ENCODE assay signal across 8 cellular contexts in genomic region chr20:47677314-47678129, GRCh38.
DNase-seq lines count a peak whose midpoint lies in the region; ATAC-seq and TF ChIP-seq lines count a peak whose summit lies in the region.

No MANE protein-coding gene starts in this region.

- no peak overlapping the region for H3K9ac ChIP-seq in mesenchymal stem cell (ENCODE audit: low read length)

- DNase-seq in NCI-H2081 (lab: John Stamatoyannopoulos, UW) (peak; percentile 46 to 55), NCI-H2081 treated with DMSO at 0.1 percent for 48 hours (lab: John Stamatoyannopoulos, UW) (no peak), NCI-H1930 (lab: John Stamatoyannopoulos, UW) (peak; percentile 18 to 43), breast epithelium (ENCODE audit: low spot score in 2 of 2) (peak in 1 of 2 donors; percentile 35), mesenchymal stem cell (peak; percentile 33)
- peak; percentile 18 to 33 for DNase-seq in stimulated activated CD8-positive, alpha-beta memory T cell treated with anti-CD3 and anti-CD28 coated beads, Interleukin-7, amount 100 ng/mL, for 4 hours (ENCODE audit: low read depth in 2 of 2)

- H3K36me3 ChIP-seq in breast epithelium (no peaks in the 10 kb centered on the region), mesenchymal stem cell (ENCODE audit: control insufficient read depth in 1 of 2, insufficient read depth in 2 of 2, low read depth in 1 of 2, low read length in 2 of 2) (peaks cover 0 to 50% of the 10 kb centered on the region in 2 experiments)

- no peak overlapping the region for H2BK15ac ChIP-seq in mesenchymal stem cell (ENCODE audit: low read depth, poor library complexity, severe bottlenecking)

- H4K91ac ChIP-seq in mesenchymal stem cell (ENCODE audit: low read length) = no peak overlapping the region

- TF ChIP-seq CTCF in WI38 (IDR thresholded peaks at IDR 0.05; ENCODE audit: low read depth, low read length) = peak; percentile 60
- TF ChIP-seq CTCF in breast epithelium (IDR thresholded peaks at IDR 0.05) = peak; percentile 40 to 81 (median 64)

- no peak overlapping the region for H2AFZ ChIP-seq in mesenchymal stem cell (ENCODE audit: low read depth, low read length)

- ATAC-seq in GM19324 (IDR thresholded peaks at IDR 0.05; ENCODE audit: low FRiP score, unreplicated experiment) = no peak

- no peak overlapping the region for H2AK5ac ChIP-seq in mesenchymal stem cell (ENCODE audit: low read length, severe bottlenecking)

- intact Hi-C loops in breast epithelium (cut with DNase I; ENCODE audit: low total_unique reads) = no loop called here

- no peaks in the 10 kb centered on the region for H3K4me1 ChIP-seq in breast epithelium
- peaks cover 2% of the 10 kb centered on the region for H3K4me1 ChIP-seq in mesenchymal stem cell (ENCODE audit: control insufficient read depth, insufficient read depth, low read depth, low read length)

- H3K4me3 ChIP-seq in WI38 (ENCODE audit: low read depth, low read length) (no peak overlapping the region), breast epithelium (no peak overlapping the region), mesenchymal stem cell (ENCODE audit: insufficient read depth in 1 of 2, low read depth in 1 of 2, low read length in 2 of 2) (no peak overlapping the region)

- no peak for TF ChIP-seq POLR2A in breast epithelium (IDR thresholded peaks at IDR 0.05)

- H3K18ac ChIP-seq in mesenchymal stem cell (ENCODE audit: low read depth in 1 of 2, low read length in 2 of 2) = no peak overlapping the region

- H4K8ac ChIP-seq in mesenchymal stem cell (ENCODE audit: low read length) = no peak overlapping the region

- no peak overlapping the region for H2BK120ac ChIP-seq in mesenchymal stem cell (ENCODE audit: low read depth, low read length)

- no peak overlapping the region for H2BK12ac ChIP-seq in mesenchymal stem cell (ENCODE audit: low read length in 2 of 2)

- H3K4me2 ChIP-seq in mesenchymal stem cell (ENCODE audit: low read length, poor library complexity, severe bottlenecking) = no peak overlapping the region

- no peaks in the 10 kb centered on the region for H3K79me1 ChIP-seq in mesenchymal stem cell (replicated peaks; ENCODE audit: low read length, poor library complexity, severe bottlenecking)

- H3K27me3 ChIP-seq in breast epithelium = no peaks in the 10 kb centered on the region
- H3K27me3 ChIP-seq in mesenchymal stem cell (ENCODE audit: control insufficient read depth in 1 of 2, insufficient read depth in 1 of 2, low read length in 2 of 2) = no peaks in the 10 kb centered on the region

- H3K23ac ChIP-seq in mesenchymal stem cell (ENCODE audit: low read length in 2 of 2) = no peak overlapping the region

- no peak overlapping the region for H3K4ac ChIP-seq in mesenchymal stem cell (ENCODE audit: low read depth in 1 of 2, low read length in 2 of 2)

- no peak overlapping the region for H3K27ac ChIP-seq in breast epithelium
- no peak overlapping the region for H3K27ac ChIP-seq in mesenchymal stem cell (ENCODE audit: low read length, poor library complexity, severe bottlenecking)

- no peak overlapping the region for H3K14ac ChIP-seq in mesenchymal stem cell (ENCODE audit: low read length in 2 of 2)

- H2BK5ac ChIP-seq in mesenchymal stem cell (ENCODE audit: low read depth, low read length, poor library complexity, severe bottlenecking) = no peak overlapping the region

- H3K9me3 ChIP-seq in breast epithelium (no peaks in the 10 kb centered on the region), mesenchymal stem cell (ENCODE audit: control insufficient read depth, low read length) (no peaks in the 10 kb centered on the region)

- 58% methylated on average over 18 of the region's 18 CpGs for whole genome bisulfite sequencing in mesenchymal stem cell
